6 cellular contexts compared by ENCODE assay signal in the genomic region with DNA sequence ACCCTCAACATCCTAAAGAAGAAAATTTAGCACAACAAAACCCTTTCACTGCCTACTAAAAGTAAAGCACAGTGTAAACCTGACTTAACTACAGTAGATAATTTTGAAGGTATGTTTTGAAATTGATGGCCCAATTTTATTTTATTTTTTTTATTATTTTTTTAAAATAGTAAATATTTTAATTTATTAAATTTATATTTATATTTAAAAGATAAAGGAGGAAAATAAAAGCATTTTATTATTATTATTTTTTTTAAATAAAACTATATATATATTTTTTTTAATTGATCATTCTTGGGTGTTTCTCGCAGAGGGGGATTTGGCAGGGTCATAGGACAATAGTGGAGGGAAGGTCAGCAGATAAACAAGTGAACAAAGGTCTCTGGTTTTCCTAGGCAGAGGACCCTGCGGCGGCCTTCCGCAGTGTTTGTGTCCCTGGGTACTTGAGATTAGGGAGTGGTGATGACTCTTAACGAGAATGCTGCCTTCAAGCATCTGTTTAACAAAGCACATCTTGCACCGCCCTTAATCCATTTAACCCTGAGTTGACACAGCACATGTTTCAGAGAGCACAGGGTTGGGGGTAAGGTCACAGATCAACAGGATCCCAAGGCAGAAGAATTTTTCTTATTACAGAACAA.
DNase-seq lines count a peak whose midpoint lies in the region; ATAC-seq, FAIRE-seq and TF ChIP-seq lines count a peak whose summit lies in the region.
"Not testable (repeated sequence)": the region's sequence is repeated elsewhere in the genome, so short reads cannot be mapped to it uniquely, and the experiment has no call there.

No MANE protein-coding gene starts in this region.

- not testable (repeated sequence) for H3K9me3 ChIP-seq in osteoblast (ENCODE audit: low read depth, low read length)

- H2AFZ ChIP-seq in osteoblast (ENCODE audit: low read length) = not testable (repeated sequence)

- H3K27ac ChIP-seq in osteoblast (ENCODE audit: low read depth, low read length) = not testable (repeated sequence)

- ATAC-seq in WTC11 = not testable (repeated sequence)

- not testable (repeated sequence) for H3K4me2 ChIP-seq in osteoblast (ENCODE audit: insufficient read depth, low read length)

- H3K9me3 Mint-ChIP-seq in WTC11 = peaks cover 15% of the 10 kb centered on the region

- not testable (repeated sequence) for H3K4me1 Mint-ChIP-seq in WTC11

- CTCF ChIA-PET in WTC11 (lab: Charles Lee) = interaction anchor here (1.4 kb wide), 1 partner anchor 11 kb away, joined by 8 read pairs; no protein-coding TSS in a partner anchor

- TF ChIP-seq CTCF in WTC11 (IDR thresholded peaks at IDR 0.05); osteoblast (IDR thresholded peaks at IDR 0.05; ENCODE audit: extremely low read depth, low read depth, low read length): not testable (repeated sequence)

- POLR2A ChIA-PET in WTC11 (lab: Charles Lee) = not testable (repeated sequence)

- H3K4me3 Mint-ChIP-seq in WTC11 = not testable (repeated sequence)

- H3K27ac Mint-ChIP-seq in WTC11 = not testable (repeated sequence)

- DNase-seq in ELF-1 (ENCODE audit: low read depth, low spot score) (peak; percentile 19), NCI-H748 (lab: John Stamatoyannopoulos, UW; ENCODE audit: unreplicated experiment) (peak; percentile 65), SK-N-DZ (ENCODE audit: low spot score) (peak; percentile 46), osteoblast (ENCODE audit: insufficient read length, low spot score, missing footprints) (peak; percentile 18)
- DNase-seq in WTC11 (ENCODE audit: low spot score); frontal cortex (ENCODE audit: low spot score in 2 of 2): not testable (repeated sequence)

- not testable (repeated sequence) for H3K27me3 Mint-ChIP-seq in WTC11 (ENCODE audit: low read depth)

- H3K27me3 ChIP-seq in osteoblast (ENCODE audit: insufficient read depth, low read length) = not testable (repeated sequence)

- not testable (repeated sequence) for H3K4me1 ChIP-seq in osteoblast (ENCODE audit: insufficient read depth, low read length)

- H3K36me3 ChIP-seq in osteoblast (ENCODE audit: insufficient read depth, low read length) = not testable (repeated sequence)

- not testable (repeated sequence) for H4K20me1 ChIP-seq in osteoblast (ENCODE audit: insufficient read depth, low read length)

- H3K79me2 ChIP-seq in osteoblast (ENCODE audit: insufficient read depth, low read length) = not testable (repeated sequence)

- H3K36me3 Mint-ChIP-seq in WTC11 = peaks cover 18% of the 10 kb centered on the region

- not testable (repeated sequence) for H3K4me3 ChIP-seq in osteoblast (ENCODE audit: insufficient read depth, low read length)

- FAIRE-seq in frontal cortex (lab: Jason Lieb, UNC) = peak; percentile 79

TF ChIP-seq in WTC11, 78 proteins besides CTCF, POLR2A, EP300 and RAD21:
- peak; percentile 99 for TF ChIP-seq HMGA2 (CRISPR knock-in tag; IDR thresholded peaks at IDR 0.05)
TF ChIP-seq in WTC11: peak in this region for 1; not testable (repeated sequence) for 77.
